Comparison of ENCODE assay signal across 18 cellular contexts in the genomic region with DNA sequence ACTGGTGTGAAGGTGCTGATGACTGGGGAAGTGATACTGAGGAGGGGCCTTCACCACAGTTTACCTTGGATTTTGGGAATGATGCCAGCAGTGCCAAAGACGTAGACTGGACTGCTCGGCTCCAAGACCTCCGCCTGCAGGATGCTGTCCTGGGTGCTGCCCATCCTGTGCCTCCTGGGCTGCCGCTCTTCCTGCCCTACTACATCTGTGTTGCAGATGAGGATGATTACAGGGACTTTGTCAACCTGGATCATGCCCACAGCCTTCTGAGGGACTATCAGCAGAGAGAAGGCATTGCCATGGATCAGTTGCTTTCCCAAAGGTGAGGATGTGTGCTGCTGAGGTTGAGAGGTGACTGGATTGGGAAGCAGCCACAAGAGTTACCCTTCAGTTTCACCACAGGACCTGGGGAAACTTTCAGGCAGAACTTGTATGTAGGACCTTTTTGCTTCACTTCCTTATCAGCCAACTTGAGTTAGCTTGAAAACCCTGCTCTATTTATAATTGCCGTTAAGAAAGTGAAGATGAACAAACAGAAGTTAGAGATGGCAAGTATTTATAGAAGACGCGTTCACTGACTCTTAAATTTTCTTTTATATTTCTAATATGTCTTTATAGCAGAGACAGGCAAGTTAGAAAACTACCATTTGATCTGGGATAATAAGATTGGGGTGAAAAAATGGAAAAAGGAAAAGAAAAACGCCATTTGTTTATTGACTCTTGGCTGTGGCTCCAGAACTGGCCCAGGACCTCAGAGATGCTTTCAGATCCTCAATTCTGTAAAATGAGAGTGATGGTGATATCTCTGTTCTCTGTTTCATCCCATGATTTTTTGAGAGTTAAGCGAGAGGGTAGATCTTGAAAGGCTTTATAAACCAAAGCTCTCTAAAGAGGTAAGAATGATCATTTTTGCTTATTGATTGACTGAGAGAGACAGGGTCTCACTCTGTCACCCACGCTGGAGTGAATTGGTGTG. TPM values are rescaled to one million over a fixed set of nuclear protein-coding genes. Genes with fewer than 3 reads are reported as not detected.
DNase-seq lines count a peak whose midpoint lies in the region; ATAC-seq, FAIRE-seq and TF ChIP-seq lines count a peak whose summit lies in the region.
"Had no signal": no experiment of that assay in that cellular context is flagged by ENCODE, and none has a peak within 500 bp of the region (broad histone marks: within the 10 kb centered on the region; RNA-seq: fewer than 3 reads in every experiment).

No MANE protein-coding gene starts in this region.

- POLR2A ChIA-PET in A549 (lab: Yijun Ruan, JAX) = no interaction called here
- POLR2A ChIA-PET in activated CD4-positive, alpha-beta T cell treated with anti-CD3 and anti-CD28 coated beads for 36 hours (lab: Charles Lee) = no interaction called here

- peak overlapping the region in 2 of 3 donors; percentile 38 to 64 for H3K27ac Mint-ChIP-seq in IgD-negative memory B cell
- H3K27ac Mint-ChIP-seq in activated CD4-positive, alpha-beta T cell treated with anti-CD3 and anti-CD28 coated beads for 36 hours = no peak overlapping the region
- H3K27ac Mint-ChIP-seq: mesothelial cell of epicardium had no signal

- no peak for TF ChIP-seq CTCF in A549 (IDR thresholded peaks at IDR 0.05)
- TF ChIP-seq CTCF in coronary artery (IDR thresholded peaks at IDR 0.05) = no peak
- TF ChIP-seq CTCF in sigmoid colon (IDR thresholded peaks at IDR 0.05) = no peak

- peaks cover 11% of the 10 kb centered on the region; the same call in 2 of the 3 replicates for H3K4me1 ChIP-seq in A549
- H3K4me1 ChIP-seq in sigmoid colon = peaks cover 0 to 8% (median 4%) of the 10 kb centered on the region in 4 donors
- H3K4me1 ChIP-seq in GM23248 (ENCODE audit: insufficient read depth) = no peaks in the 10 kb centered on the region

- TF ChIP-seq EP300 in A549 (IDR thresholded peaks at IDR 0.05) = no peak
- no peak for TF ChIP-seq EP300 in sigmoid colon (IDR thresholded peaks at IDR 0.05)

- H3K9ac ChIP-seq in GM23248 = no peak overlapping the region

- peak overlapping the region in 2 of 4 donors; percentile 11 to 76 for H3K4me3 Mint-ChIP-seq in IgD-negative memory B cell
- H3K4me3 Mint-ChIP-seq in activated CD4-positive, alpha-beta T cell treated with anti-CD3 and anti-CD28 coated beads for 36 hours = no peak overlapping the region
- H3K4me3 Mint-ChIP-seq: activated CD8-positive, alpha-beta memory T cell treated with anti-CD3 and anti-CD28 coated beads, Interleukin-2, amount 10 ng/mL, durations not matched to agents 7 days and 5 days; mesothelial cell of epicardium had no signal

- CTCF ChIA-PET in A549 (lab: Yijun Ruan, JAX) = interaction anchor here (0.7 to 1.6 kb wide), 7 partner anchors 12 to 53 kb away, joined by 3 to 5 read pairs (median 3); no protein-coding TSS in a partner anchor
- CTCF ChIA-PET in activated CD4-positive, alpha-beta T cell treated with anti-CD3 and anti-CD28 coated beads for 36 hours (lab: Charles Lee) = no interaction called here

- H3K9me3 Mint-ChIP-seq in IgD-negative memory B cell = no peaks in the 10 kb centered on the region
- H3K9me3 Mint-ChIP-seq in activated CD4-positive, alpha-beta T cell treated with anti-CD3 and anti-CD28 coated beads for 36 hours (ENCODE audit: low read depth) = no peaks in the 10 kb centered on the region
- H3K9me3 Mint-ChIP-seq: mesothelial cell of epicardium had no signal

- H3K4me3 ChIP-seq in A549 = no peak overlapping the region
- H3K4me3 ChIP-seq in coronary artery = no peak overlapping the region
- no peak overlapping the region for H3K4me3 ChIP-seq in sigmoid colon
- no peak overlapping the region for H3K4me3 ChIP-seq in GM23248
- H3K4me3 ChIP-seq: ascending aorta had no signal

- no peaks in the 10 kb centered on the region for H3K27me3 ChIP-seq in sigmoid colon
- H3K27me3 ChIP-seq in GM23248 (replicated peaks; ENCODE audit: insufficient read depth) = no peaks in the 10 kb centered on the region
- H3K27me3 ChIP-seq: ascending aorta had no signal

- no peak for ATAC-seq in A549
- no peak for ATAC-seq in activated CD4-positive, alpha-beta T cell treated with anti-CD3 and anti-CD28 coated beads for 36 hours
- ATAC-seq in HG02870 (IDR thresholded peaks at IDR 0.05; ENCODE audit: unreplicated experiment) = no peak
- ATAC-seq: activated CD8-positive, alpha-beta memory T cell treated with anti-CD3 and anti-CD28 coated beads, Interleukin-2, amount 10 ng/mL, durations not matched to agents 7 days and 5 days had no signal

- no peaks in the 10 kb centered on the region for H3K9me2 ChIP-seq in GM23248 (ENCODE audit: insufficient read depth)

- TF ChIP-seq RAD21 in A549 (conservative IDR thresholded peaks at IDR 0.05 in 1 of 2, IDR thresholded peaks at IDR 0.05 in 1 of 2) = no peak

- no peaks in the 10 kb centered on the region for H3K9me3 ChIP-seq in A549
- no peaks in the 10 kb centered on the region for H3K9me3 ChIP-seq in sigmoid colon
- no peaks in the 10 kb centered on the region for H3K9me3 ChIP-seq in GM23248 (ENCODE audit: low read depth)
- H3K9me3 ChIP-seq: ascending aorta had no signal

- H3F3A ChIP-seq in GM23248 (ENCODE audit: insufficient read depth) = no peaks in the 10 kb centered on the region

- H3K27me3 Mint-ChIP-seq in IgD-negative memory B cell = no peaks in the 10 kb centered on the region
- no peaks in the 10 kb centered on the region for H3K27me3 Mint-ChIP-seq in activated CD4-positive, alpha-beta T cell treated with anti-CD3 and anti-CD28 coated beads for 36 hours
- H3K27me3 Mint-ChIP-seq: activated CD8-positive, alpha-beta memory T cell treated with anti-CD3 and anti-CD28 coated beads, Interleukin-2, amount 10 ng/mL, durations not matched to agents 7 days and 5 days had no signal

- in situ Hi-C loops in GM23248 (cut with MboI) = no loop called here

- H3K36me3 ChIP-seq in sigmoid colon = peaks cover 0 to 33% (median 10%) of the 10 kb centered on the region in 4 donors
- H3K36me3 ChIP-seq in GM23248 (ENCODE audit: low read depth) = no peaks in the 10 kb centered on the region

- WGBS in A549 (ENCODE audit: missing lambda C conversion rate) = 88% methylated on average over 10 of the region's 10 CpGs
- WGBS in sigmoid colon, 2 donors = 87 to 89% methylated on average over 10 of the region's 10 CpGs
- 82 to 85% methylated on average over 10 of the region's 10 CpGs for WGBS in GM23248 (ENCODE audit: low coverage in 1 of 2, low lambda C conversion rate in 2 of 2, missing lambda C conversion rate in 2 of 2), 2 experiments

- intact Hi-C loops in sigmoid colon (cut with DNase I) = no loop called here
- intact Hi-C loops in activated CD4-positive, alpha-beta T cell treated with anti-CD3 and anti-CD28 coated beads for 36 hours (cut with DNase I, micrococcal nuclease) = no loop called here

- no peak overlapping the region for H2AFZ ChIP-seq in GM23248

- no peak overlapping the region for H3K27ac ChIP-seq in A549
- H3K27ac ChIP-seq in coronary artery = no peak overlapping the region
- H3K27ac ChIP-seq in sigmoid colon = no peak overlapping the region
- no peak overlapping the region for H3K27ac ChIP-seq in GM23248
- H3K27ac ChIP-seq: ascending aorta had no signal

- peaks cover 14 to 18% (median 15%) of the 10 kb centered on the region in 3 donors for H3K4me1 Mint-ChIP-seq in IgD-negative memory B cell
- peaks cover 17% of the 10 kb centered on the region for H3K4me1 Mint-ChIP-seq in activated CD4-positive, alpha-beta T cell treated with anti-CD3 and anti-CD28 coated beads for 36 hours

- peaks cover 3% of the 10 kb centered on the region for H3K36me3 Mint-ChIP-seq in IgD-negative memory B cell
- peaks cover 37% of the 10 kb centered on the region for H3K36me3 Mint-ChIP-seq in activated CD4-positive, alpha-beta T cell treated with anti-CD3 and anti-CD28 coated beads for 36 hours (ENCODE audit: low read depth)

- no peak overlapping the region for H3K4me2 ChIP-seq in A549
- H3K4me2 ChIP-seq in GM23248 (ENCODE audit: unreplicated experiment) = no peak overlapping the region

- FAIRE-seq in A549 (lab: Jason Lieb, UNC) (peak; percentile 83), GM18507 (lab: Jason Lieb, UNC) (peak; percentile 67)
- FAIRE-seq: colon had no signal

- H3K79me2 ChIP-seq in GM23248 (ENCODE audit: insufficient read depth) = no peaks in the 10 kb centered on the region

- H4K20me1 ChIP-seq in GM23248 (ENCODE audit: insufficient read depth) = no peaks in the 10 kb centered on the region

- no peak for DNase-seq in A549 (ENCODE audit: low read depth in 1 of 2, low spot score in 1 of 2)
- DNase-seq in GM18507 (ENCODE audit: extremely low spot score, insufficient read length, low read depth) = no peak
- DNase-seq in coronary artery (ENCODE audit: low spot score) = peak; percentile 55
- DNase-seq in sigmoid colon = no peak
- no peak for DNase-seq in activated CD4-positive, alpha-beta T cell treated with anti-CD3 and anti-CD28 coated beads for 36 hours
- no peak for DNase-seq in GM23248
- DNase-seq: activated CD4-positive, CD25-positive, alpha-beta regulatory T cell treated with anti-CD3 and anti-CD28 coated beads, Interleukin-2, amount 50 U/mL, for 72 hours; activated CD8-positive, alpha-beta memory T cell treated with anti-CD3 and anti-CD28 coated beads, Interleukin-2, amount 10 ng/mL, durations not matched to agents 7 days and 5 days; EL; H7; kidney glomerular epithelial cell; NCI-H187; SHP77 had no signal

- TF ChIP-seq POLR2A in A549 (IDR thresholded peaks at IDR 0.05; ENCODE audit: low read length) = no peak
- no peak for TF ChIP-seq POLR2A in sigmoid colon (IDR thresholded peaks at IDR 0.05)

RNA-seq across cellular contexts. Expression of gene PDCD2L, which starts 5.3 kb away (rescaled TPM):
- polyA plus RNA-seq in A549 (2011; rRNA removed) = 58.5 and 68.9 TPM in 2 replicates
- 72.1 and 74.8 TPM in 2 replicates for polyA plus RNA-seq in A549 (2012; cell fraction: cytosol; rRNA removed)
- 50.7 and 66.9 TPM in 2 replicates for polyA plus RNA-seq in A549 (2012; cell fraction: nucleus; rRNA removed)
- polyA plus RNA-seq in A549 (2017; fragmentation: RNase III; extraction: RNeasy Plus Mini Kit Qiagen cat#74134 plus additional on column Dnase treatment) = 28.2 to 32.7 TPM (median 31.5 TPM) in 3 replicates
- 43.5 and 50.5 TPM in 2 replicates for polyA minus RNA-seq in A549 (2011; rRNA and poly(A)+ RNA removed)
- polyA plus RNA-seq in IgD-negative memory B cell = 18.6 TPM
- total RNA-seq in sigmoid colon = 10 to 100 TPM in 3 of 4 donors, 1 to 10 TPM in 1; 8.0 to 14.8 (median 13.9) TPM
- polyA plus RNA-seq in sigmoid colon = 10 to 100 TPM in 1 of 3 donors, 1 to 10 TPM in 2; 6.0 to 12.1 (median 7.2) TPM
- 10 to 100 TPM; 31.0 to 35.2 TPM for total RNA-seq in activated CD4-positive, alpha-beta T cell treated with anti-CD3 and anti-CD28 coated beads for 36 hours
- total RNA-seq in GM23248 (2014; rRNA removed; shearing (Covaris generic)) = 7.1 and 13.4 TPM in 2 replicates
- polyA plus RNA-seq in GM23248 (2016; fragmentation: Nextera tagmentation; extraction: Ambion mirVana) = 5.4 and 7.4 TPM in 2 replicates

RNA-seq across cellular contexts. Expression of gene UBA2, which starts 18.7 kb away (rescaled TPM):
- polyA plus RNA-seq in A549 (2011; rRNA removed) (504 and 514 TPM in 2 replicates), A549 (2017; fragmentation: RNase III; extraction: RNeasy Plus Mini Kit Qiagen cat#74134 plus additional on column Dnase treatment) (217 to 255 TPM (median 224 TPM) in 3 replicates), IgD-negative memory B cell (65.1 TPM), sigmoid colon (10 to 100 TPM; 31.8 to 58.5 (median 34.9) TPM), GM23248 (2016; fragmentation: Nextera tagmentation; extraction: Ambion mirVana) (79.1 and 93.1 TPM in 2 replicates)
- 169 TPM in 2 replicates for polyA plus RNA-seq in A549 (2012; cell fraction: cytosol; rRNA removed)
- polyA plus RNA-seq in A549 (2012; cell fraction: nucleus; rRNA removed) = 53.4 and 73.7 TPM in 2 replicates
- 255 and 318 TPM in 2 replicates for polyA minus RNA-seq in A549 (2011; rRNA and poly(A)+ RNA removed)
- total RNA-seq in sigmoid colon = 10 to 100 TPM; 55.7 to 99.4 (median 71.8) TPM
- total RNA-seq in activated CD4-positive, alpha-beta T cell treated with anti-CD3 and anti-CD28 coated beads for 36 hours = 100 to 1,000 TPM; 145 to 225 TPM
- 90.7 and 111 TPM in 2 replicates for total RNA-seq in GM23248 (2014; rRNA removed; shearing (Covaris generic))

RNA-seq across cellular contexts. Expression of gene GPI, which starts 44.5 kb away (rescaled TPM):
- polyA plus RNA-seq in A549 (2011; rRNA removed) (443 and 565 TPM in 2 replicates), A549 (2017; fragmentation: RNase III; extraction: RNeasy Plus Mini Kit Qiagen cat#74134 plus additional on column Dnase treatment) (548 to 579 TPM (median 555 TPM) in 3 replicates), IgD-negative memory B cell (139 TPM), sigmoid colon (100 to 1,000 TPM in 1 of 3 donors, 10 to 100 TPM in 2; 73.9 to 203 (median 89.7) TPM), GM23248 (2016; fragmentation: Nextera tagmentation; extraction: Ambion mirVana) (299 and 315 TPM in 2 replicates)
- 630 and 674 TPM in 2 replicates for polyA plus RNA-seq in A549 (2012; cell fraction: cytosol; rRNA removed)
- 958 and 1,031 TPM in 2 replicates for polyA plus RNA-seq in A549 (2012; cell fraction: nucleus; rRNA removed)
- polyA minus RNA-seq in A549 (2011; rRNA and poly(A)+ RNA removed) = 992 and 1,185 TPM in 2 replicates
- 100 to 1,000 TPM; 117 to 209 (median 157) TPM for total RNA-seq in sigmoid colon
- 100 to 1,000 TPM; 686 to 839 TPM for total RNA-seq in activated CD4-positive, alpha-beta T cell treated with anti-CD3 and anti-CD28 coated beads for 36 hours
- 196 and 226 TPM in 2 replicates for total RNA-seq in GM23248 (2014; rRNA removed; shearing (Covaris generic))
